In the genomic region with DNA sequence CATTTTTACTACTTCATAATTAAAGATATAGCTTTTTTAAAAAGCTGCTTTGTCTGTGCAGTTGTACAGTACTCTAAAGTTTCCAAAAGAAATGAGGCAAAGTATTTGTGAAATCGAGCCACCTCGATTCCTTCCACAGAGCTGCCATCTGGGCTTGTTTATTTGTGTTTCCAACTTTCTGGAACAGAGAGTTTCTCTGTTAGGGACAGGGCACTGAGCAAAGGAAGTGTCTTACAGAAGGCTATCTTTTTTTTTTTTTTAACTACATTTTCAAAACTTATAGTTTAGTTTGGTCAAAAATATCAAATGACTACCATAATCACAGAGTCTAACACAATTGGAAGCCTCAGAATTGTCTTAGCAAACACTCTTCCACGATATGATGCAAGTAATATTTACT, we compare ENCODE assay signal across 2 cellular contexts.
TF ChIP-seq lines count a peak whose summit lies in the region.

No MANE protein-coding gene starts in this region.

TF ChIP-seq in SK-N-SH, 30 proteins besides CTCF, POLR2A, EP300 and RAD21 (continued from another document):
- TF ChIP-seq, protein P1, sequence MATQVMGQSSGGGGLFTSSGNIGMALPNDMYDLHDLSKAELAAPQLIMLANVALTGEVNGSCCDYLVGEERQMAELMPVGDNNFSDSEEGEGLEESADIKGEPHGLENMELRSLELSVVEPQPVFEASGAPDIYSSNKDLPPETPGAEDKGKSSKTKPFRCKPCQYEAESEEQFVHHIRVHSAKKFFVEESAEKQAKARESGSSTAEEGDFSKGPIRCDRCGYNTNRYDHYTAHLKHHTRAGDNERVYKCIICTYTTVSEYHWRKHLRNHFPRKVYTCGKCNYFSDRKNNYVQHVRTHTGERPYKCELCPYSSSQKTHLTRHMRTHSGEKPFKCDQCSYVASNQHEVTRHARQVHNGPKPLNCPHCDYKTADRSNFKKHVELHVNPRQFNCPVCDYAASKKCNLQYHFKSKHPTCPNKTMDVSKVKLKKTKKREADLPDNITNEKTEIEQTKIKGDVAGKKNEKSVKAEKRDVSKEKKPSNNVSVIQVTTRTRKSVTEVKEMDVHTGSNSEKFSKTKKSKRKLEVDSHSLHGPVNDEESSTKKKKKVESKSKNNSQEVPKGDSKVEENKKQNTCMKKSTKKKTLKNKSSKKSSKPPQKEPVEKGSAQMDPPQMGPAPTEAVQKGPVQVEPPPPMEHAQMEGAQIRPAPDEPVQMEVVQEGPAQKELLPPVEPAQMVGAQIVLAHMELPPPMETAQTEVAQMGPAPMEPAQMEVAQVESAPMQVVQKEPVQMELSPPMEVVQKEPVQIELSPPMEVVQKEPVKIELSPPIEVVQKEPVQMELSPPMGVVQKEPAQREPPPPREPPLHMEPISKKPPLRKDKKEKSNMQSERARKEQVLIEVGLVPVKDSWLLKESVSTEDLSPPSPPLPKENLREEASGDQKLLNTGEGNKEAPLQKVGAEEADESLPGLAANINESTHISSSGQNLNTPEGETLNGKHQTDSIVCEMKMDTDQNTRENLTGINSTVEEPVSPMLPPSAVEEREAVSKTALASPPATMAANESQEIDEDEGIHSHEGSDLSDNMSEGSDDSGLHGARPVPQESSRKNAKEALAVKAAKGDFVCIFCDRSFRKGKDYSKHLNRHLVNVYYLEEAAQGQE (IDR thresholded peaks at IDR 0.05; ENCODE audit: low read depth, low read length), result no peak
- TF ChIP-seq RCOR1 (IDR thresholded peaks at IDR 0.05; ENCODE audit: low read length) (no peak), JUND (IDR thresholded peaks at IDR 0.05) (no peak), MXI1 (IDR thresholded peaks at IDR 0.05; ENCODE audit: low read depth, low read length) (no peak), TAF1 (IDR thresholded peaks at IDR 0.05; ENCODE audit: borderline replicate concordance, low read depth, low read length) (no peak), NFIC (IDR thresholded peaks at IDR 0.05; ENCODE audit: borderline replicate concordance) (no peak), CHD2 (IDR thresholded peaks at IDR 0.05; ENCODE audit: low read length, partially characterized antibody) (no peak), TCF12 (IDR thresholded peaks at IDR 0.05) (no peak), SIN3A (IDR thresholded peaks at IDR 0.05; ENCODE audit: borderline replicate concordance, low read depth, low read length) (no peak)
- TF ChIP-seq, protein P2, sequence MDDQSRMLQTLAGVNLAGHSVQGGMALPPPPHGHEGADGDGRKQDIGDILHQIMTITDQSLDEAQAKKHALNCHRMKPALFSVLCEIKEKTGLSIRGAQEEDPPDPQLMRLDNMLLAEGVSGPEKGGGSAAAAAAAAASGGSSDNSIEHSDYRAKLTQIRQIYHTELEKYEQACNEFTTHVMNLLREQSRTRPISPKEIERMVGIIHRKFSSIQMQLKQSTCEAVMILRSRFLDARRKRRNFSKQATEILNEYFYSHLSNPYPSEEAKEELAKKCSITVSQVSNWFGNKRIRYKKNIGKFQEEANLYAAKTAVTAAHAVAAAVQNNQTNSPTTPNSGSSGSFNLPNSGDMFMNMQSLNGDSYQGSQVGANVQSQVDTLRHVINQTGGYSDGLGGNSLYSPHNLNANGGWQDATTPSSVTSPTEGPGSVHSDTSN (IDR thresholded peaks at IDR 0.05), result no peak
- TF ChIP-seq, protein P3, sequence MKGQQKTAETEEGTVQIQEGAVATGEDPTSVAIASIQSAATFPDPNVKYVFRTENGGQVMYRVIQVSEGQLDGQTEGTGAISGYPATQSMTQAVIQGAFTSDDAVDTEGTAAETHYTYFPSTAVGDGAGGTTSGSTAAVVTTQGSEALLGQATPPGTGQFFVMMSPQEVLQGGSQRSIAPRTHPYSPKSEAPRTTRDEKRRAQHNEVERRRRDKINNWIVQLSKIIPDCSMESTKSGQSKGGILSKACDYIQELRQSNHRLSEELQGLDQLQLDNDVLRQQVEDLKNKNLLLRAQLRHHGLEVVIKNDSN (IDR thresholded peaks at IDR 0.05; ENCODE audit: borderline replicate concordance, low read depth), result no peak
TF ChIP-seq in SK-N-SH: peak in this region for 0.

TF ChIP-seq in SK-N-SH treated with all-trans-retinoic acid at 6 μM for 48 hours, 23 proteins besides CTCF, POLR2A, EP300 and RAD21 (continued from another document):
- TF ChIP-seq, protein P4, sequence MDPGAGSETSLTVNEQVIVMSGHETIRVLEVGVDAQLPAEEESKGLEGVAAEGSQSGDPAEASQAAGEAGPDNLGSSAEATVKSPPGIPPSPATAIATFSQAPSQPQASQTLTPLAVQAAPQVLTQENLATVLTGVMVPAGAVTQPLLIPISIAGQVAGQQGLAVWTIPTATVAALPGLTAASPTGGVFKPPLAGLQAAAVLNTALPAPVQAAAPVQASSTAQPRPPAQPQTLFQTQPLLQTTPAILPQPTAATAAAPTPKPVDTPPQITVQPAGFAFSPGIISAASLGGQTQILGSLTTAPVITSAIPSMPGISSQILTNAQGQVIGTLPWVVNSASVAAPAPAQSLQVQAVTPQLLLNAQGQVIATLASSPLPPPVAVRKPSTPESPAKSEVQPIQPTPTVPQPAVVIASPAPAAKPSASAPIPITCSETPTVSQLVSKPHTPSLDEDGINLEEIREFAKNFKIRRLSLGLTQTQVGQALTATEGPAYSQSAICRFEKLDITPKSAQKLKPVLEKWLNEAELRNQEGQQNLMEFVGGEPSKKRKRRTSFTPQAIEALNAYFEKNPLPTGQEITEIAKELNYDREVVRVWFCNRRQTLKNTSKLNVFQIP (CRISPR knock-in tag; IDR thresholded peaks at IDR 0.05; ENCODE audit: borderline replicate concordance, low read depth), result no peak
- TF ChIP-seq SNAI2 (CRISPR knock-in tag; IDR thresholded peaks at IDR 0.05), result no peak
- no peak for TF ChIP-seq GLIS3 (CRISPR knock-in tag; IDR thresholded peaks at IDR 0.05)
- TF ChIP-seq OSR1 (CRISPR knock-in tag; IDR thresholded peaks at IDR 0.05), result no peak
- TF ChIP-seq, protein P5, sequence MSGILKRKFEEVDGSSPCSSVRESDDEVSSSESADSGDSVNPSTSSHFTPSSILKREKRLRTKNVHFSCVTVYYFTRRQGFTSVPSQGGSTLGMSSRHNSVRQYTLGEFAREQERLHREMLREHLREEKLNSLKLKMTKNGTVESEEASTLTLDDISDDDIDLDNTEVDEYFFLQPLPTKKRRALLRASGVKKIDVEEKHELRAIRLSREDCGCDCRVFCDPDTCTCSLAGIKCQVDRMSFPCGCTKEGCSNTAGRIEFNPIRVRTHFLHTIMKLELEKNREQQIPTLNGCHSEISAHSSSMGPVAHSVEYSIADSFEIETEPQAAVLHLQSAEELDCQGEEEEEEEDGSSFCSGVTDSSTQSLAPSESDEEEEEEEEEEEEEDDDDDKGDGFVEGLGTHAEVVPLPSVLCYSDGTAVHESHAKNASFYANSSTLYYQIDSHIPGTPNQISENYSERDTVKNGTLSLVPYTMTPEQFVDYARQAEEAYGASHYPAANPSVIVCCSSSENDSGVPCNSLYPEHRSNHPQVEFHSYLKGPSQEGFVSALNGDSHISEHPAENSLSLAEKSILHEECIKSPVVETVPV (CRISPR knock-in tag; IDR thresholded peaks at IDR 0.05), result no peak
- TF ChIP-seq BACH2 (CRISPR knock-in tag; IDR thresholded peaks at IDR 0.05; ENCODE audit: borderline replicate concordance), result no peak
- TF ChIP-seq ZNF70 (CRISPR knock-in tag; IDR thresholded peaks at IDR 0.05), result no peak
- no peak for TF ChIP-seq ZNF565 (CRISPR knock-in tag; conservative IDR thresholded peaks at IDR 0.05; ENCODE audit: low read depth)
- TF ChIP-seq, protein P6, sequence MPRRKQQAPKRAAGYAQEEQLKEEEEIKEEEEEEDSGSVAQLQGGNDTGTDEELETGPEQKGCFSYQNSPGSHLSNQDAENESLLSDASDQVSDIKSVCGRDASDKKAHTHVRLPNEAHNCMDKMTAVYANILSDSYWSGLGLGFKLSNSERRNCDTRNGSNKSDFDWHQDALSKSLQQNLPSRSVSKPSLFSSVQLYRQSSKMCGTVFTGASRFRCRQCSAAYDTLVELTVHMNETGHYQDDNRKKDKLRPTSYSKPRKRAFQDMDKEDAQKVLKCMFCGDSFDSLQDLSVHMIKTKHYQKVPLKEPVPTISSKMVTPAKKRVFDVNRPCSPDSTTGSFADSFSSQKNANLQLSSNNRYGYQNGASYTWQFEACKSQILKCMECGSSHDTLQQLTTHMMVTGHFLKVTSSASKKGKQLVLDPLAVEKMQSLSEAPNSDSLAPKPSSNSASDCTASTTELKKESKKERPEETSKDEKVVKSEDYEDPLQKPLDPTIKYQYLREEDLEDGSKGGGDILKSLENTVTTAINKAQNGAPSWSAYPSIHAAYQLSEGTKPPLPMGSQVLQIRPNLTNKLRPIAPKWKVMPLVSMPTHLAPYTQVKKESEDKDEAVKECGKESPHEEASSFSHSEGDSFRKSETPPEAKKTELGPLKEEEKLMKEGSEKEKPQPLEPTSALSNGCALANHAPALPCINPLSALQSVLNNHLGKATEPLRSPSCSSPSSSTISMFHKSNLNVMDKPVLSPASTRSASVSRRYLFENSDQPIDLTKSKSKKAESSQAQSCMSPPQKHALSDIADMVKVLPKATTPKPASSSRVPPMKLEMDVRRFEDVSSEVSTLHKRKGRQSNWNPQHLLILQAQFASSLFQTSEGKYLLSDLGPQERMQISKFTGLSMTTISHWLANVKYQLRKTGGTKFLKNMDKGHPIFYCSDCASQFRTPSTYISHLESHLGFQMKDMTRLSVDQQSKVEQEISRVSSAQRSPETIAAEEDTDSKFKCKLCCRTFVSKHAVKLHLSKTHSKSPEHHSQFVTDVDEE (CRISPR knock-in tag; IDR thresholded peaks at IDR 0.05), result no peak
- TF ChIP-seq ZFP3 (CRISPR knock-in tag; IDR thresholded peaks at IDR 0.05), result no peak
